ENCODE assay signal across 1 cellular context in genomic region chr12:9252256-9252655, GRCh38.
A peak's percentile ranks its signal among the peaks of the same experiment; 100 is the strongest.
TF ChIP-seq lines count a peak whose summit lies in the region.

No MANE protein-coding gene starts in this region.

TF ChIP-seq in HepG2, 621 proteins besides CTCF, POLR2A, EP300 and RAD21 (continued from another document and continues in another):
- TF ChIP-seq, protein P1, sequence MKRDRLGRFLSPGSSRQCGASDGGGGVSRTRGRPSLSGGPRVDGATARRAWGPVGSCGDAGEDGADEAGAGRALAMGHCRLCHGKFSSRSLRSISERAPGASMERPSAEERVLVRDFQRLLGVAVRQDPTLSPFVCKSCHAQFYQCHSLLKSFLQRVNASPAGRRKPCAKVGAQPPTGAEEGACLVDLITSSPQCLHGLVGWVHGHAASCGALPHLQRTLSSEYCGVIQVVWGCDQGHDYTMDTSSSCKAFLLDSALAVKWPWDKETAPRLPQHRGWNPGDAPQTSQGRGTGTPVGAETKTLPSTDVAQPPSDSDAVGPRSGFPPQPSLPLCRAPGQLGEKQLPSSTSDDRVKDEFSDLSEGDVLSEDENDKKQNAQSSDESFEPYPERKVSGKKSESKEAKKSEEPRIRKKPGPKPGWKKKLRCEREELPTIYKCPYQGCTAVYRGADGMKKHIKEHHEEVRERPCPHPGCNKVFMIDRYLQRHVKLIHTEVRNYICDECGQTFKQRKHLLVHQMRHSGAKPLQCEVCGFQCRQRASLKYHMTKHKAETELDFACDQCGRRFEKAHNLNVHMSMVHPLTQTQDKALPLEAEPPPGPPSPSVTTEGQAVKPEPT (CRISPR knock-in tag; IDR thresholded peaks at IDR 0.05; ENCODE audit: low read depth): no peak
- no peak for TF ChIP-seq ZFP91 (CRISPR knock-in tag; IDR thresholded peaks at IDR 0.05; ENCODE audit: borderline replicate concordance)
- TF ChIP-seq ZNF350 (CRISPR knock-in tag; IDR thresholded peaks at IDR 0.05; ENCODE audit: borderline replicate concordance, low read depth): no peak
- TF ChIP-seq, protein P2, sequence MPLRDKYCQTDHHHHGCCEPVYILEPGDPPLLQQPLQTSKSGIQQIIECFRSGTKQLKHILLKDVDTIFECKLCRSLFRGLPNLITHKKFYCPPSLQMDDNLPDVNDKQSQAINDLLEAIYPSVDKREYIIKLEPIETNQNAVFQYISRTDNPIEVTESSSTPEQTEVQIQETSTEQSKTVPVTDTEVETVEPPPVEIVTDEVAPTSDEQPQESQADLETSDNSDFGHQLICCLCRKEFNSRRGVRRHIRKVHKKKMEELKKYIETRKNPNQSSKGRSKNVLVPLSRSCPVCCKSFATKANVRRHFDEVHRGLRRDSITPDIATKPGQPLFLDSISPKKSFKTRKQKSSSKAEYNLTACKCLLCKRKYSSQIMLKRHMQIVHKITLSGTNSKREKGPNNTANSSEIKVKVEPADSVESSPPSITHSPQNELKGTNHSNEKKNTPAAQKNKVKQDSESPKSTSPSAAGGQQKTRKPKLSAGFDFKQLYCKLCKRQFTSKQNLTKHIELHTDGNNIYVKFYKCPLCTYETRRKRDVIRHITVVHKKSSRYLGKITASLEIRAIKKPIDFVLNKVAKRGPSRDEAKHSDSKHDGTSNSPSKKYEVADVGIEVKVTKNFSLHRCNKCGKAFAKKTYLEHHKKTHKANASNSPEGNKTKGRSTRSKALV (CRISPR knock-in tag; IDR thresholded peaks at IDR 0.05): no peak
- TF ChIP-seq FOXK2 (IDR thresholded peaks at IDR 0.05): no peak
- TF ChIP-seq ZSCAN20 (CRISPR knock-in tag; IDR thresholded peaks at IDR 0.05; ENCODE audit: borderline replicate concordance): no peak
- no peak for TF ChIP-seq TIGD3 (CRISPR knock-in tag; IDR thresholded peaks at IDR 0.05; ENCODE audit: borderline replicate concordance)
- TF ChIP-seq CBFB (CRISPR knock-in tag; IDR thresholded peaks at IDR 0.05): no peak
- TF ChIP-seq, protein P3, sequence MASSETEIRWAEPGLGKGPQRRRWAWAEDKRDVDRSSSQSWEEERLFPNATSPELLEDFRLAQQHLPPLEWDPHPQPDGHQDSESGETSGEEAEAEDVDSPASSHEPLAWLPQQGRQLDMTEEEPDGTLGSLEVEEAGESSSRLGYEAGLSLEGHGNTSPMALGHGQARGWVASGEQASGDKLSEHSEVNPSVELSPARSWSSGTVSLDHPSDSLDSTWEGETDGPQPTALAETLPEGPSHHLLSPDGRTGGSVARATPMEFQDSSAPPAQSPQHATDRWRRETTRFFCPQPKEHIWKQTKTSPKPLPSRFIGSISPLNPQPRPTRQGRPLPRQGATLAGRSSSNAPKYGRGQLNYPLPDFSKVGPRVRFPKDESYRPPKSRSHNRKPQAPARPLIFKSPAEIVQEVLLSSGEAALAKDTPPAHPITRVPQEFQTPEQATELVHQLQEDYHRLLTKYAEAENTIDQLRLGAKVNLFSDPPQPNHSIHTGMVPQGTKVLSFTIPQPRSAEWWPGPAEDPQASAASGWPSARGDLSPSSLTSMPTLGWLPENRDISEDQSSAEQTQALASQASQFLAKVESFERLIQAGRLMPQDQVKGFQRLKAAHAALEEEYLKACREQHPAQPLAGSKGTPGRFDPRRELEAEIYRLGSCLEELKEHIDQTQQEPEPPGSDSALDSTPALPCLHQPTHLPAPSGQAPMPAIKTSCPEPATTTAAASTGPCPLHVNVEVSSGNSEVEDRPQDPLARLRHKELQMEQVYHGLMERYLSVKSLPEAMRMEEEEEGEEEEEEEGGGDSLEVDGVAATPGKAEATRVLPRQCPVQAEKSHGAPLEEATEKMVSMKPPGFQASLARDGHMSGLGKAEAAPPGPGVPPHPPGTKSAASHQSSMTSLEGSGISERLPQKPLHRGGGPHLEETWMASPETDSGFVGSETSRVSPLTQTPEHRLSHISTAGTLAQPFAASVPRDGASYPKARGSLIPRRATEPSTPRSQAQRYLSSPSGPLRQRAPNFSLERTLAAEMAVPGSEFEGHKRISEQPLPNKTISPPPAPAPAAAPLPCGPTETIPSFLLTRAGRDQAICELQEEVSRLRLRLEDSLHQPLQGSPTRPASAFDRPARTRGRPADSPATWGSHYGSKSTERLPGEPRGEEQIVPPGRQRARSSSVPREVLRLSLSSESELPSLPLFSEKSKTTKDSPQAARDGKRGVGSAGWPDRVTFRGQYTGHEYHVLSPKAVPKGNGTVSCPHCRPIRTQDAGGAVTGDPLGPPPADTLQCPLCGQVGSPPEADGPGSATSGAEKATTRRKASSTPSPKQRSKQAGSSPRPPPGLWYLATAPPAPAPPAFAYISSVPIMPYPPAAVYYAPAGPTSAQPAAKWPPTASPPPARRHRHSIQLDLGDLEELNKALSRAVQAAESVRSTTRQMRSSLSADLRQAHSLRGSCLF (CRISPR knock-in tag; IDR thresholded peaks at IDR 0.05; ENCODE audit: borderline replicate concordance): no peak
- no peak for TF ChIP-seq SP5 (CRISPR knock-in tag; IDR thresholded peaks at IDR 0.05; ENCODE audit: borderline replicate concordance, low read depth)
- no peak for TF ChIP-seq REST (IDR thresholded peaks at IDR 0.05; ENCODE audit: borderline replicate concordance in 1 of 2, low read depth in 1 of 2, low read length in 2 of 2)
- TF ChIP-seq MIER2 (CRISPR knock-in tag; IDR thresholded peaks at IDR 0.05): no peak
- no peak for TF ChIP-seq AKAP8 (CRISPR knock-in tag; IDR thresholded peaks at IDR 0.05)
- TF ChIP-seq ZSCAN25 (CRISPR knock-in tag; IDR thresholded peaks at IDR 0.05): no peak
- no peak for TF ChIP-seq NFIB (CRISPR knock-in tag; IDR thresholded peaks at IDR 0.05; ENCODE audit: borderline replicate concordance)
- TF ChIP-seq TRIM22 (IDR thresholded peaks at IDR 0.05): no peak
- TF ChIP-seq, protein P4, sequence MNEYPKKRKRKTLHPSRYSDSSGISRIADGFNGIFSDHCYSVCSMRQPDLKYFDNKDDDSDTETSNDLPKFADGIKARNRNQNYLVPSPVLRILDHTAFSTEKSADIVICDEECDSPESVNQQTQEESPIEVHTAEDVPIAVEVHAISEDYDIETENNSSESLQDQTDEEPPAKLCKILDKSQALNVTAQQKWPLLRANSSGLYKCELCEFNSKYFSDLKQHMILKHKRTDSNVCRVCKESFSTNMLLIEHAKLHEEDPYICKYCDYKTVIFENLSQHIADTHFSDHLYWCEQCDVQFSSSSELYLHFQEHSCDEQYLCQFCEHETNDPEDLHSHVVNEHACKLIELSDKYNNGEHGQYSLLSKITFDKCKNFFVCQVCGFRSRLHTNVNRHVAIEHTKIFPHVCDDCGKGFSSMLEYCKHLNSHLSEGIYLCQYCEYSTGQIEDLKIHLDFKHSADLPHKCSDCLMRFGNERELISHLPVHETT (CRISPR knock-in tag; conservative IDR thresholded peaks at IDR 0.05): no peak
- no peak for TF ChIP-seq KLF15 (CRISPR knock-in tag; IDR thresholded peaks at IDR 0.05; ENCODE audit: borderline replicate concordance)
- TF ChIP-seq ZMYM2 (CRISPR knock-in tag; IDR thresholded peaks at IDR 0.05): no peak
- no peak for TF ChIP-seq NRL (CRISPR knock-in tag; IDR thresholded peaks at IDR 0.05; ENCODE audit: borderline replicate concordance)
- TF ChIP-seq RFXANK (CRISPR knock-in tag; IDR thresholded peaks at IDR 0.05): no peak
- TF ChIP-seq RBM22 (optimal IDR thresholded peaks at IDR 0.05; ENCODE audit: low read length): no peak
- TF ChIP-seq ZNF556 (CRISPR knock-in tag; IDR thresholded peaks at IDR 0.05; ENCODE audit: borderline replicate concordance): no peak
- no peak for TF ChIP-seq ZNF143 (CRISPR knock-in tag; IDR thresholded peaks at IDR 0.05)
- TF ChIP-seq ZC3H4 (CRISPR knock-in tag; IDR thresholded peaks at IDR 0.05; ENCODE audit: borderline replicate concordance): no peak
- TF ChIP-seq TOPORS (CRISPR knock-in tag; IDR thresholded peaks at IDR 0.05): no peak
- no peak for TF ChIP-seq ZBTB49 (CRISPR knock-in tag; IDR thresholded peaks at IDR 0.05; ENCODE audit: borderline replicate concordance)
- no peak for TF ChIP-seq ZNF616 (CRISPR knock-in tag; IDR thresholded peaks at IDR 0.05; ENCODE audit: low read depth)
- no peak for TF ChIP-seq ELF1 (CRISPR knock-in tag; IDR thresholded peaks at IDR 0.05)
- no peak for TF ChIP-seq NR2F2 (IDR thresholded peaks at IDR 0.05; ENCODE audit: borderline replicate concordance, low read depth)
- no peak for TF ChIP-seq GTF2F1 (IDR thresholded peaks at IDR 0.05; ENCODE audit: low read length)
- TF ChIP-seq MEIS1 (CRISPR knock-in tag; IDR thresholded peaks at IDR 0.05; ENCODE audit: borderline replicate concordance): no peak
- TF ChIP-seq FOXP1 (IDR thresholded peaks at IDR 0.05): no peak
- peak; percentile 36; the same call in 1 of the 2 replicates for TF ChIP-seq FOXP1 (CRISPR knock-in tag; IDR thresholded peaks at IDR 0.05)
- TF ChIP-seq SAP130 (CRISPR knock-in tag; IDR thresholded peaks at IDR 0.05; ENCODE audit: low read depth): peak; percentile 29; the same call in 1 of the 2 replicates
- TF ChIP-seq, protein P5, sequence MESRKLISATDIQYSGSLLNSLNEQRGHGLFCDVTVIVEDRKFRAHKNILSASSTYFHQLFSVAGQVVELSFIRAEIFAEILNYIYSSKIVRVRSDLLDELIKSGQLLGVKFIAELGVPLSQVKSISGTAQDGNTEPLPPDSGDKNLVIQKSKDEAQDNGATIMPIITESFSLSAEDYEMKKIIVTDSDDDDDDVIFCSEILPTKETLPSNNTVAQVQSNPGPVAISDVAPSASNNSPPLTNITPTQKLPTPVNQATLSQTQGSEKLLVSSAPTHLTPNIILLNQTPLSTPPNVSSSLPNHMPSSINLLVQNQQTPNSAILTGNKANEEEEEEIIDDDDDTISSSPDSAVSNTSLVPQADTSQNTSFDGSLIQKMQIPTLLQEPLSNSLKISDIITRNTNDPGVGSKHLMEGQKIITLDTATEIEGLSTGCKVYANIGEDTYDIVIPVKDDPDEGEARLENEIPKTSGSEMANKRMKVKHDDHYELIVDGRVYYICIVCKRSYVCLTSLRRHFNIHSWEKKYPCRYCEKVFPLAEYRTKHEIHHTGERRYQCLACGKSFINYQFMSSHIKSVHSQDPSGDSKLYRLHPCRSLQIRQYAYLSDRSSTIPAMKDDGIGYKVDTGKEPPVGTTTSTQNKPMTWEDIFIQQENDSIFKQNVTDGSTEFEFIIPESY (CRISPR knock-in tag; IDR thresholded peaks at IDR 0.05): no peak
